ENCODE assay signal across 8 cellular contexts in the genomic region with DNA sequence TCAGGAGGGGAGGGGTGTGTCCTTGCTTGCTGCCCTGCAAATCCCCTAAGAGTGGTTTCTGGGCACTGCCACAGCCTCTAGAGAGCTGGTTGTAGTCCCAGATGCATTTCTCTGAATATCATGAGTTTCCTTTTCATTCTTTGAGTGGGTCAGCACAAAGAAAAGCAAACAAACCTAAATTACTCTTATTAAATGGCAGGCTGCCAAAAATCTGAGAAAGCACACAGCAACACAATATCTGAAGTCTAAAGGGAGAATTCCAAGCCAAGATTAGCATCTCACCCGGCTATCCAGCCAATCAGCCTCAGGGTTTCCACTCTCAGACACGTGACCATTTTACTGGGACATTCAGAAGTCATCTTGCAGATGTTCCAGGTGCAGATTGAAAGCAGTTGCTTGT.
A peak's percentile ranks its signal among the peaks of the same experiment; 100 is the strongest.
DNase-seq lines count a peak whose midpoint lies in the region; ATAC-seq and TF ChIP-seq lines count a peak whose summit lies in the region.

No MANE protein-coding gene starts in this region.

- intact Hi-C loops in Calu3 (cut with micrococcal nuclease; ENCODE audit: unreplicated experiment), result no loop called here
- intact Hi-C loops in posterior cingulate gyrus (cut with DNase I), result no loop called here

- DNase-seq in Calu3, result peak; percentile 36
- DNase-seq in NCI-H1105 (lab: John Stamatoyannopoulos, UW), result peak; percentile 100
- DNase-seq in adipocyte (ENCODE audit: low read depth), result peak; percentile 96
- peak in 1 of 2 experiments; percentile 44 for DNase-seq in mesothelial cell of epicardium (ENCODE audit: low spot score in 2 of 2, unreplicated experiment in 2 of 2)
- DNase-seq in posterior cingulate gyrus, result no peak
- no peak for DNase-seq in activated gamma-delta T cell (lab: John Stamatoyannopoulos, UW)
- DNase-seq in Peyer's patch, result no peak

- H3K4me1 ChIP-seq in adipocyte (ENCODE audit: control insufficient read depth, insufficient read depth, low read length), result peaks cover 9% of the 10 kb centered on the region
- H3K4me1 ChIP-seq in Peyer's patch, result no peaks in the 10 kb centered on the region

- CTCF ChIA-PET in Calu3 (lab: Charles Lee), result no interaction called here

- ATAC-seq in GM18907 (IDR thresholded peaks at IDR 0.05; ENCODE audit: unreplicated experiment), result no peak

- H3K27me3 ChIP-seq in adipocyte (replicated peaks; ENCODE audit: control insufficient read depth, insufficient read depth, low read length) (no peaks in the 10 kb centered on the region), Peyer's patch (no peaks in the 10 kb centered on the region)

- H3K9me3 Mint-ChIP-seq in Calu3 (ENCODE audit: low read depth, unreplicated experiment) (no peaks in the 10 kb centered on the region), mesothelial cell of epicardium (no peaks in the 10 kb centered on the region)

- no peaks in the 10 kb centered on the region for H3K27me3 Mint-ChIP-seq in Calu3 (ENCODE audit: unreplicated experiment)
- no peaks in the 10 kb centered on the region for H3K27me3 Mint-ChIP-seq in mesothelial cell of epicardium (ENCODE audit: low read depth)

- H3K4me3 Mint-ChIP-seq in Calu3 (ENCODE audit: low read depth, unreplicated experiment), result no peak overlapping the region
- H3K4me3 Mint-ChIP-seq in mesothelial cell of epicardium, result no peak overlapping the region

- H3K36me3 ChIP-seq in adipocyte (ENCODE audit: control insufficient read depth, insufficient read depth, low read length, severe bottlenecking) (no peaks in the 10 kb centered on the region), Peyer's patch (no peaks in the 10 kb centered on the region)

- no peak for TF ChIP-seq CTCF in Calu3 (IDR thresholded peaks at IDR 0.05; ENCODE audit: unreplicated experiment)
- no peak for TF ChIP-seq CTCF in mesothelial cell of epicardium (IDR thresholded peaks at IDR 0.05; ENCODE audit: unreplicated experiment)
- no peak for TF ChIP-seq CTCF in Peyer's patch (IDR thresholded peaks at IDR 0.05)

- no peaks in the 10 kb centered on the region for H3K36me3 Mint-ChIP-seq in Calu3 (ENCODE audit: insufficient read depth, unreplicated experiment)
- no peaks in the 10 kb centered on the region for H3K36me3 Mint-ChIP-seq in mesothelial cell of epicardium

- BruUV-seq in Calu3 (replicated peaks; lab: Mats Ljungman, UMichigan), result no TSS peak

- TF ChIP-seq POLR2A in Peyer's patch (IDR thresholded peaks at IDR 0.05), result no peak

- no peak overlapping the region for H3K27ac Mint-ChIP-seq in Calu3 (ENCODE audit: unreplicated experiment)
- peak overlapping the region; percentile 95 for H3K27ac Mint-ChIP-seq in mesothelial cell of epicardium

- H3K4me1 Mint-ChIP-seq in Calu3 (ENCODE audit: low read depth, unreplicated experiment), result peaks cover 20% of the 10 kb centered on the region
- peaks cover 58% of the 10 kb centered on the region for H3K4me1 Mint-ChIP-seq in mesothelial cell of epicardium

- H3K4me3 ChIP-seq in adipocyte (ENCODE audit: low read length), result no peak overlapping the region
- no peak overlapping the region for H3K4me3 ChIP-seq in Peyer's patch

- no peak overlapping the region for H3K9ac ChIP-seq in adipocyte (ENCODE audit: low read length)

- H3K27ac ChIP-seq in Peyer's patch, result no peak overlapping the region

- H3K9me3 ChIP-seq in adipocyte (ENCODE audit: control insufficient read depth, low read length) (no peaks in the 10 kb centered on the region), Peyer's patch (no peaks in the 10 kb centered on the region)

Comparison
In these comparisons a context has a peak if more than half of its experiments do, and no peak if none do; other contexts are left out.
1. DNase-seq: peak in Calu3 (single experiment), NCI-H1105 (single experiment) and adipocyte (single experiment); none in posterior cingulate gyrus (0 of 10), activated gamma-delta T cell (single experiment) and Peyer's patch (0 of 3).